ENCODE assay signal across 8 cellular contexts in the genomic region with DNA sequence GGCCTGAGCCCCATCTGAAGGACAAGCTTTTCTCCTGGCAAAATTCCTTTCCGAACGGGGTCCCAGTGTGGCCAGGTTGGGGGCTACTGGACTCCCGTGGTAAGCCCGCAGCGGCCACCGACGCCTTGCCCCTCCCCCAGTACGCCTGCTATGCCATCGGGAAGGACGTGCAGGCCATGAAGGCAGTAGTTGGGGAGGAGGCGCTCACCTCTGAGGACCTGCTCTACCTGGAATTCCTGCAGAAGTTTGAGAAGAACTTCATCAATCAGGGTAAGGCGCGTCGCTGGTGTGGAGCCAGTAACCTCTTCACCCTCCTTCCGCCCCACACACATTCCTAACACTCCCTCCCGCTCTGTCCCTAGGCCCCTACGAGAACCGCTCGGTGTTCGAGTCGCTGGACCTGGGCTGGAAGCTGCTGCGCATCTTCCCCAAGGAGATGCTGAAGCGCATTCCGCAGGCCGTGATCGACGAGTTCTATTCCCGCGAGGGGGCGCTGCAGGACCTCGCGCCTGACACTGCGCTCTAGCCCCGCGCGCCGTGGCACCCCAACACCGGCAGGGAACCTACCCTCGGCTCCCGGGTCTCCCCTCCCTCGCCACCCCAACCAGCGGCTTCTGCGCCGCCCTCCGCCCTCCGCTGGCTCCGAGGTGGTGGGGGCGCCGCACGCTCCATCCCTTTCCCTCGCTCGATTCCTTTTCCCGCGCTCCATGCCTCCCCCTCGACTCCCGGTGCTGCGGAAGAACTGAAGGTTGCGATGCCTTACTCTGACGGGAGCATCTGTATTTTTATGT. TPM values are rescaled to one million over a fixed set of nuclear protein-coding genes. Genes with fewer than 3 reads are reported as not detected.
DNase-seq lines count a peak whose midpoint lies in the region; ATAC-seq and TF ChIP-seq lines count a peak whose summit lies in the region.

No MANE protein-coding gene starts in this region.

- H4K12ac ChIP-seq in trophoblast cell (ENCODE audit: low read depth, low read length), result no peak overlapping the region

- no peak overlapping the region for H3K18ac ChIP-seq in trophoblast cell (ENCODE audit: low read length)

- TF ChIP-seq POLR2A in tibial nerve (IDR thresholded peaks at IDR 0.05), result no peak

- H3K4ac ChIP-seq in trophoblast cell (ENCODE audit: low read depth, low read length), result no peak overlapping the region

- no peak overlapping the region for H2BK120ac ChIP-seq in trophoblast cell (ENCODE audit: insufficient read depth, low read length, poor library complexity)

- TF ChIP-seq EP300 in tibial nerve (IDR thresholded peaks at IDR 0.05), result no peak

- H4K91ac ChIP-seq in trophoblast cell (ENCODE audit: low read depth, low read length), result no peak overlapping the region

- POLR2A ChIA-PET in RWPE1 (lab: Yijun Ruan, JAX; ENCODE audit: low non-redundant PET), result no interaction called here

- H3K23ac ChIP-seq in trophoblast cell (ENCODE audit: low read length), result no peak overlapping the region

- H2AFZ ChIP-seq in trophoblast cell (ENCODE audit: insufficient read depth, low read length, poor library complexity), result no peak overlapping the region

- no peak overlapping the region for H2AK5ac ChIP-seq in trophoblast cell (ENCODE audit: low read length)

- H3K4me3 ChIP-seq in trophoblast cell (ENCODE audit: low read depth, low read length) (no peak overlapping the region), tibial nerve (peak overlapping the region; percentile 27 to 58 (median 42))

- intact Hi-C loops in Right ventricle myocardium inferior (cut with DNase I), result loop anchor here (5.0 kb wide), 1 partner anchor 38 kb away; no protein-coding TSS in a partner anchor

- peak overlapping the region; percentile 60 for H3K4me2 ChIP-seq in trophoblast cell (ENCODE audit: low read length)

- H3K79me1 ChIP-seq in trophoblast cell (ENCODE audit: low read length), result no peaks in the 10 kb centered on the region

- DNase-seq in RWPE1 (ENCODE audit: low spot score) (peak; percentile 58), Right ventricle myocardium inferior (ENCODE audit: missing footprints) (peak; percentile 83), trophoblast cell (peak in 1 of 2 donors; percentile 69), tibial nerve (ENCODE audit: low spot score in 2 of 2) (peak; percentile 46 to 66), SK-N-DZ (ENCODE audit: low spot score) (no peak)
- DNase-seq in activated naive CD4-positive, alpha-beta T cell treated with anti-CD3 and anti-CD28 coated beads, Interleukin-2, amount 50 U/mL, for 16 hours, result peak; percentile 86

- no peak overlapping the region for H3K14ac ChIP-seq in trophoblast cell (ENCODE audit: low read length)

- WGBS in trophoblast cell (ENCODE audit: extremely low coverage, insufficient coverage, insufficient read length), result no CpG with 5 or more reads among the region's 59 CpGs
- 8 to 16% methylated on average over 54 to 59 of the region's 59 CpGs for WGBS in tibial nerve, 2 donors

- H3K4me1 ChIP-seq in trophoblast cell (ENCODE audit: control insufficient read depth in 1 of 2, insufficient read depth in 2 of 2, low read length in 2 of 2), result peaks cover 0 to 2% of the 10 kb centered on the region in 2 experiments
- H3K4me1 ChIP-seq in tibial nerve, result peaks cover 0 to 12% (median 3%) of the 10 kb centered on the region in 4 donors

- peak; percentile 88 for ATAC-seq in GM18498 (IDR thresholded peaks at IDR 0.05; ENCODE audit: unreplicated experiment)
- ATAC-seq in HG02943 (IDR thresholded peaks at IDR 0.05; ENCODE audit: low read depth, unreplicated experiment), result peak; percentile 71
- peak; percentile 75 for ATAC-seq in Right ventricle myocardium inferior

- TF ChIP-seq CTCF in RWPE1 (conservative IDR thresholded peaks at IDR 0.05; ENCODE audit: low read depth) (peak; percentile 84), tibial nerve (IDR thresholded peaks at IDR 0.05) (peak; percentile 77 to 90 (median 78))

- H3K9me3 ChIP-seq in trophoblast cell (ENCODE audit: insufficient read depth, low read depth, low read length) (peaks cover 2% of the 10 kb centered on the region), tibial nerve (no peaks in the 10 kb centered on the region)

- no peak overlapping the region for H3K9ac ChIP-seq in trophoblast cell (ENCODE audit: low read length)

- H3K36me3 ChIP-seq in trophoblast cell (ENCODE audit: control insufficient read depth in 1 of 2, insufficient read depth in 2 of 2, low read length in 2 of 2) (no peaks in the 10 kb centered on the region), tibial nerve (no peaks in the 10 kb centered on the region)

- H3K27me3 ChIP-seq in trophoblast cell (ENCODE audit: insufficient read depth, low read length) (peaks cover 3% of the 10 kb centered on the region), tibial nerve (peaks cover 0 to 20% of the 10 kb centered on the region in 2 donors)

- CTCF ChIA-PET in RWPE1 (lab: Yijun Ruan, JAX), result interaction anchor here (0.6 to 2.0 kb wide), 9 partner anchors 11 to 974 kb away, joined by 3 to 18 read pairs (median 5); a partner anchor contains a TSS

- H3K27ac ChIP-seq in RWPE1, result no peak overlapping the region
- H3K27ac ChIP-seq in trophoblast cell (ENCODE audit: low read depth, low read length), result no peak overlapping the region
- H3K27ac ChIP-seq in tibial nerve, result no peak overlapping the region

- no peak overlapping the region for H4K8ac ChIP-seq in trophoblast cell (ENCODE audit: low read depth, low read length)

- H2BK12ac ChIP-seq in trophoblast cell (ENCODE audit: low read length), result no peak overlapping the region

- H2BK5ac ChIP-seq in trophoblast cell (ENCODE audit: low read depth, low read length, poor library complexity), result no peak overlapping the region

- H3K79me2 ChIP-seq in trophoblast cell (ENCODE audit: control insufficient read depth, insufficient read depth, low read length, poor library complexity), result no peaks in the 10 kb centered on the region

RNA-seq across cellular contexts. Expression of a gene that starts 13.6 kb away (rescaled TPM):
- total RNA-seq in Right ventricle myocardium inferior (0.54 TPM), tibial nerve (1 to 10 TPM; 1.3 to 9.0 (median 2.7) TPM)
- 0.73 and 0.86 TPM in 2 replicates for polyA plus RNA-seq in trophoblast cell (2013)
- 0.15 TPM in 1 of 2 replicates, not detected in the other for polyA plus RNA-seq in SK-N-DZ (2014; cell fraction: cytosol; rRNA removed)
- polyA plus RNA-seq in SK-N-DZ (2014; cell fraction: nucleus; rRNA removed), result 0.14 and 0.18 TPM in 2 replicates

RNA-seq across cellular contexts. Expression of a gene that starts 29.1 kb away (rescaled TPM):
- total RNA-seq in Right ventricle myocardium inferior, result not detected
- polyA plus RNA-seq in trophoblast cell (2013), result 0.86 and 1.00 TPM in 2 replicates
- 1 to 10 TPM in 2 of 4 donors, not detected in 2; 1.2 to 2.5 TPM for total RNA-seq in tibial nerve
- polyA plus RNA-seq in SK-N-DZ (2014; cell fraction: cytosol; rRNA removed), result 1.7 and 1.8 TPM in 2 replicates
- 18.6 and 32.4 TPM in 2 replicates for polyA plus RNA-seq in SK-N-DZ (2014; cell fraction: nucleus; rRNA removed)

RNA-seq across cellular contexts. Expression of a gene that starts 29.9 kb away (rescaled TPM):
- total RNA-seq in Right ventricle myocardium inferior (63.8 TPM), tibial nerve (10 to 100 TPM; 36.1 to 38.7 (median 37.0) TPM)
- 44.4 and 47.5 TPM in 2 replicates for polyA plus RNA-seq in trophoblast cell (2013)
- polyA plus RNA-seq in SK-N-DZ (2014; cell fraction: cytosol; rRNA removed), result 43.3 and 47.7 TPM in 2 replicates
- 41.8 and 78.2 TPM in 2 replicates for polyA plus RNA-seq in SK-N-DZ (2014; cell fraction: nucleus; rRNA removed)
